Comparison of ENCODE assay signal across 1 cellular context in genomic region chr6:15621203-15622044, GRCh38.
A peak's percentile ranks its signal among the peaks of the same experiment; 100 is the strongest.
TF ChIP-seq lines count a peak whose summit lies in the region.

No MANE protein-coding gene starts in this region.

TF ChIP-seq in K562, 482 proteins besides CTCF, POLR2A, EP300 and RAD21 (continued from another document and continues in another):
- TF ChIP-seq HES1 (IDR thresholded peaks at IDR 0.05; ENCODE audit: low read depth) (0 out of 2 replicates have a peak, but pooled peaks have one; percentile 24), MAZ (CRISPR knock-in tag; conservative IDR thresholded peaks at IDR 0.05 in 1 of 2, IDR thresholded peaks at IDR 0.05 in 1 of 2) (peak; percentile 58 to 84; a peak in 3 of 4 replicates), NCOA2 (IDR thresholded peaks at IDR 0.05; ENCODE audit: partially characterized antibody in 2 of 2) (no peak), SP1 (CRISPR knock-in tag; IDR thresholded peaks at IDR 0.05) (peak; percentile 30; the same call in 1 of the 2 replicates), TRIM28 (IDR thresholded peaks at IDR 0.05) (peak; percentile 87), TAF9B (IDR thresholded peaks at IDR 0.05; ENCODE audit: partially characterized antibody) (peak; percentile 35), STAT6 (CRISPR knock-in tag; IDR thresholded peaks at IDR 0.05) (0 out of 2 replicates have a peak, but pooled peaks have one; percentile 74), ZKSCAN1 (IDR thresholded peaks at IDR 0.05; ENCODE audit: low read depth, low read length) (no peak), MTA3 (IDR thresholded peaks at IDR 0.05; ENCODE audit: borderline replicate concordance) (peak; percentile 83), PTRF (tag; IDR thresholded peaks at IDR 0.05) (no peak), SIX5 (IDR thresholded peaks at IDR 0.05; ENCODE audit: borderline replicate concordance in 1 of 2, insufficient read depth in 1 of 2, low read depth in 1 of 2, low read length in 2 of 2) (no peak), ZNF609 (CRISPR knock-in tag; IDR thresholded peaks at IDR 0.05; ENCODE audit: borderline replicate concordance) (0 out of 2 replicates have a peak, but pooled peaks have one; percentile 40), SREBF2 (CRISPR knock-in tag; IDR thresholded peaks at IDR 0.05) (no peak), DDX20 (tag; IDR thresholded peaks at IDR 0.05; ENCODE audit: low read depth) (no peak), ZNF395 (CRISPR knock-in tag; IDR thresholded peaks at IDR 0.05) (no peak), NFRKB (IDR thresholded peaks at IDR 0.05; ENCODE audit: low read depth) (peak; percentile 89; the same call in 1 of the 2 replicates), HOXB6 (CRISPR knock-in tag; IDR thresholded peaks at IDR 0.05; ENCODE audit: borderline replicate concordance) (no peak), SNRNP70 (optimal IDR thresholded peaks at IDR 0.05; ENCODE audit: low read depth, low read length) (no peak), MAFF (IDR thresholded peaks at IDR 0.05; ENCODE audit: low read length) (no peak), ZNF165 (CRISPR knock-in tag; IDR thresholded peaks at IDR 0.05; ENCODE audit: borderline replicate concordance) (no peak), SRSF9 (IDR thresholded peaks at IDR 0.05; ENCODE audit: borderline replicate concordance, low read depth, low read length) (no peak), KLF16 (IDR thresholded peaks at IDR 0.05) (peak; percentile 98), NR4A1 (CRISPR knock-in tag; IDR thresholded peaks at IDR 0.05) (no peak), NR4A1 (tag; IDR thresholded peaks at IDR 0.05) (peak; percentile 55; the same call in 1 of the 2 replicates), POLR2AphosphoS5 (IDR thresholded peaks at IDR 0.05; ENCODE audit: control insufficient read depth, insufficient read depth, low read depth, low read length) (peak; percentile 71), TEAD1 (CRISPR knock-in tag; IDR thresholded peaks at IDR 0.05) (peak in 1 of 2 experiments; percentile 22; a peak in 2 of 4 replicates), BCL6 (CRISPR knock-in tag; IDR thresholded peaks at IDR 0.05) (no peak), ZNF592 (IDR thresholded peaks at IDR 0.05) (peak; percentile 78), CHCHD3 (CRISPR knock-in tag; IDR thresholded peaks at IDR 0.05) (no peak), NCOR1 (IDR thresholded peaks at IDR 0.05) (peak; percentile 52; the same call in 1 of the 2 replicates), ZBTB34 (CRISPR knock-in tag; IDR thresholded peaks at IDR 0.05) (no peak), HMBOX1 (IDR thresholded peaks at IDR 0.05) (peak; percentile 92), LEF1 (IDR thresholded peaks at IDR 0.05) (peak; percentile 86), IFI16 (CRISPR knock-in tag; IDR thresholded peaks at IDR 0.05) (no peak), RREB1 (CRISPR knock-in tag; IDR thresholded peaks at IDR 0.05) (0 out of 2 replicates have a peak, but pooled peaks have one; percentile 37), KDM5B (IDR thresholded peaks at IDR 0.05; ENCODE audit: insufficient replicate concordance, low read depth, low read length) (peak; percentile 77)
